Comparison of ENCODE assay signal across 8 cellular contexts in genomic region chr1:226308166-226308722, GRCh38. TPM values are rescaled to one million over a fixed set of nuclear protein-coding genes. Genes with fewer than 3 reads are reported as not detected.
DNase-seq lines count a peak whose midpoint lies in the region; ATAC-seq and TF ChIP-seq lines count a peak whose summit lies in the region.

No MANE protein-coding gene starts in this region.

- H3K27ac Mint-ChIP-seq in activated naive CD4-positive, alpha-beta T cell treated with anti-CD3 and anti-CD28 coated beads for 36 hours, result peak overlapping the region; percentile 82

- peaks cover 55% of the 10 kb centered on the region for H3K4me1 ChIP-seq in Loucy (ENCODE audit: insufficient read depth, low read length, poor library complexity, severe bottlenecking)
- H3K4me1 ChIP-seq in hepatocyte (ENCODE audit: insufficient read depth), result peaks cover 10% of the 10 kb centered on the region

- peak overlapping the region; percentile 96 for H3K4me3 ChIP-seq in GM06990 (replicated peaks; ENCODE audit: low read depth, low read length)
- peak overlapping the region; percentile 99 for H3K4me3 ChIP-seq in Loucy (ENCODE audit: low read length, poor library complexity, severe bottlenecking)
- peak overlapping the region; percentile 99 for H3K4me3 ChIP-seq in hepatocyte

- peaks cover 71% of the 10 kb centered on the region for H3K79me2 ChIP-seq in Loucy (ENCODE audit: insufficient read depth, low read length)
- peaks cover 49% of the 10 kb centered on the region for H3K79me2 ChIP-seq in hepatocyte

- H3K36me3 Mint-ChIP-seq in activated naive CD4-positive, alpha-beta T cell treated with anti-CD3 and anti-CD28 coated beads for 36 hours (ENCODE audit: low read depth), result no peaks in the 10 kb centered on the region

- CTCF ChIA-PET in activated naive CD4-positive, alpha-beta T cell treated with anti-CD3 and anti-CD28 coated beads for 36 hours (lab: Charles Lee), result interaction anchor here (1.2 to 3.6 kb wide), 4 partner anchors 17 to 187 kb away, joined by 4 to 13 read pairs (median 8); partner anchors contain the start of gene PARP1

- H4K20me1 ChIP-seq in Loucy (ENCODE audit: insufficient read depth, low read length, poor library complexity, severe bottlenecking) (peaks cover 22% of the 10 kb centered on the region), hepatocyte (ENCODE audit: insufficient read depth, poor library complexity, severe bottlenecking) (no peaks in the 10 kb centered on the region)

- DNase-seq in GM06990 (ENCODE audit: extremely low read depth, insufficient read length) (no peak), hepatocyte (ENCODE audit: low spot score) (no peak), GDM1 (lab: John Stamatoyannopoulos, UW) (no peak), COLO668 (lab: John Stamatoyannopoulos, UW; ENCODE audit: unreplicated experiment) (no peak)
- peak; percentile 45 for DNase-seq in activated naive CD4-positive, alpha-beta T cell treated with anti-CD3 and anti-CD28 coated beads for 36 hours
- peak; percentile 21 for DNase-seq in stimulated activated CD4-positive, alpha-beta T cell treated with anti-CD3 and anti-CD28 coated beads, Interleukin-12 subunit alpha, Interleukin-12 subunit beta, amount 100 ng/mL, for 4 hours

- H3K9me3 ChIP-seq in Loucy (ENCODE audit: insufficient read depth, low read depth, low read length) (no peaks in the 10 kb centered on the region), hepatocyte (ENCODE audit: low read depth) (no peaks in the 10 kb centered on the region)

- TF ChIP-seq CTCF in GM06990 (IDR thresholded peaks at IDR 0.05; ENCODE audit: insufficient read depth, low read length, poor library complexity, severe bottlenecking), result no peak
- no peak for TF ChIP-seq CTCF in Loucy (conservative IDR thresholded peaks at IDR 0.05; ENCODE audit: low read length)
- no peak for TF ChIP-seq CTCF in hepatocyte (IDR thresholded peaks at IDR 0.05; ENCODE audit: poor library complexity)

- peak overlapping the region; percentile 99 for H2AFZ ChIP-seq in Loucy (ENCODE audit: low read length)
- H2AFZ ChIP-seq in hepatocyte, result peak overlapping the region; percentile 85

- H3K27ac ChIP-seq in hepatocyte, result peak overlapping the region; percentile 84

- H3K27me3 Mint-ChIP-seq in activated naive CD4-positive, alpha-beta T cell treated with anti-CD3 and anti-CD28 coated beads for 36 hours (ENCODE audit: low read depth), result peaks cover 16% of the 10 kb centered on the region

- H3K9me3 Mint-ChIP-seq in activated naive CD4-positive, alpha-beta T cell treated with anti-CD3 and anti-CD28 coated beads for 36 hours, result no peaks in the 10 kb centered on the region

- peak; percentile 24 for ATAC-seq in GM21619 (IDR thresholded peaks at IDR 0.05; ENCODE audit: unreplicated experiment)

- no peaks in the 10 kb centered on the region for H3F3A ChIP-seq in Loucy (ENCODE audit: low read depth)

- peak overlapping the region; percentile 99 for H3K9ac ChIP-seq in Loucy (ENCODE audit: low read depth, low read length, poor library complexity, severe bottlenecking)

- H3K36me3 ChIP-seq in GM06990 (ENCODE audit: control insufficient read depth, insufficient read depth, low read length) (no peaks in the 10 kb centered on the region), Loucy (ENCODE audit: insufficient read depth, low read length) (no peaks in the 10 kb centered on the region), hepatocyte (replicated peaks; ENCODE audit: insufficient read depth, low read depth) (no peaks in the 10 kb centered on the region)

- intact Hi-C loops in activated naive CD4-positive, alpha-beta T cell treated with anti-CD3 and anti-CD28 coated beads for 36 hours (cut with micrococcal nuclease), result loop anchor here (1.0 to 2.0 kb wide), 2 partner anchors 245 to 306 kb away; partner anchors contain the start of gene H3-3A

- H3K4me1 Mint-ChIP-seq in activated naive CD4-positive, alpha-beta T cell treated with anti-CD3 and anti-CD28 coated beads for 36 hours (ENCODE audit: low read depth), result peaks cover 16% of the 10 kb centered on the region

- peak overlapping the region; percentile 89 for H3K4me2 ChIP-seq in Loucy (ENCODE audit: low read depth, low read length, poor library complexity, severe bottlenecking)
- H3K4me2 ChIP-seq in hepatocyte, result peak overlapping the region; percentile 96

- no peaks in the 10 kb centered on the region for H3K27me3 ChIP-seq in GM06990 (replicated peaks; ENCODE audit: control insufficient read depth, insufficient read depth, low read length)
- H3K27me3 ChIP-seq in Loucy (ENCODE audit: insufficient read depth, low read length, poor library complexity, severe bottlenecking), result no peaks in the 10 kb centered on the region
- H3K27me3 ChIP-seq in hepatocyte, result no peaks in the 10 kb centered on the region

- H3K9me2 ChIP-seq in Loucy (replicated peaks; ENCODE audit: low read depth, low read length) (no peaks in the 10 kb centered on the region), hepatocyte (replicated peaks; ENCODE audit: insufficient read depth) (no peaks in the 10 kb centered on the region)

- H3K4me3 Mint-ChIP-seq in activated naive CD4-positive, alpha-beta T cell treated with anti-CD3 and anti-CD28 coated beads for 36 hours, result peak overlapping the region; percentile 91

- WGBS in hepatocyte (ENCODE audit: low lambda C conversion rate, missing lambda C conversion rate), result 4% methylated on average over 6 of the region's 14 CpGs

RNA-seq across cellular contexts. Expression of gene LIN9, which starts 0.7 kb away (rescaled TPM):
- total RNA-seq in activated naive CD4-positive, alpha-beta T cell treated with anti-CD3 and anti-CD28 coated beads for 36 hours, result 1 to 10 TPM; 7.7 to 9.5 TPM
- 5.7 and 6.2 TPM in 2 replicates for total RNA-seq in hepatocyte
- polyA plus RNA-seq in hepatocyte, result 2.9 TPM in 2 replicates

Comparison
In these comparisons a context has a peak if more than half of its experiments do, and no peak if none do; other contexts are left out.
1. DNase-seq: peak in activated naive CD4-positive, alpha-beta T cell treated with anti-CD3 and anti-CD28 coated beads for 36 hours (single experiment) and stimulated activated CD4-positive, alpha-beta T cell treated with anti-CD3 and anti-CD28 coated beads, Interleukin-12 subunit alpha, Interleukin-12 subunit beta, amount 100 ng/mL, for 4 hours (single experiment); none in GM06990 (single experiment), hepatocyte (single experiment), GDM1 (single experiment) and COLO668 (single experiment).
2. Peak in every context shown above with its lines, with median percentiles within 50 percentile points of each other: H3K4me3 ChIP-seq.